In genomic region chr20:10919549-10920140, GRCh38 we compare ENCODE assay signal across 12 cellular contexts.
DNase-seq lines count a peak whose midpoint lies in the region; ATAC-seq and TF ChIP-seq lines count a peak whose summit lies in the region.
"Had no signal": no experiment of that assay in that cellular context is flagged by ENCODE, and none has a peak within 500 bp of the region (broad histone marks: within the 10 kb centered on the region; RNA-seq: fewer than 3 reads in every experiment).

No MANE protein-coding gene starts in this region.

- peak; percentile 70 for ATAC-seq in thoracic aorta (ENCODE audit: insufficient number of reproducible peaks, low FRiP score, low read depth)
- ATAC-seq: activated naive CD4-positive, alpha-beta T cell treated with anti-CD3 and anti-CD28 coated beads, Interleukin-2, amount 50 U/mL, for 72 hours had no signal

- H3K27ac ChIP-seq in ascending aorta (peak overlapping the region; percentile 68 to 80), thoracic aorta (peak overlapping the region; percentile 67 to 75)

- H3K4me3 Mint-ChIP-seq in HFFc6, result no peak overlapping the region; the same call in 1 of the 2 replicates
- H3K4me3 Mint-ChIP-seq in T-helper 2 cell treated with Interferon-gamma antibody and Interleukin-4, amounts not matched to agents 5 μg/mL and 100 μg/mL, for 36 hours, result no peak overlapping the region

- peaks cover 7% of the 10 kb centered on the region for H3K9me3 Mint-ChIP-seq in HFFc6
- H3K9me3 Mint-ChIP-seq in T-helper 2 cell treated with Interferon-gamma antibody and Interleukin-4, amounts not matched to agents 5 μg/mL and 100 μg/mL, for 36 hours, result peaks cover 13% of the 10 kb centered on the region

- TF ChIP-seq CTCF in HFFc6 (IDR thresholded peaks at IDR 0.05) (no peak), ascending aorta (IDR thresholded peaks at IDR 0.05) (no peak), thoracic aorta (IDR thresholded peaks at IDR 0.05) (no peak)

- H3K4me1 ChIP-seq in ascending aorta (peaks cover 0 to 19% of the 10 kb centered on the region in 2 donors), thoracic aorta (ENCODE audit: control insufficient read depth in 1 of 2, low read depth in 2 of 2) (peaks cover 39 to 57% of the 10 kb centered on the region in 2 donors)

- H3K4me3 ChIP-seq in ascending aorta, result no peak overlapping the region
- peak overlapping the region; percentile 31 for H3K4me3 ChIP-seq in thoracic aorta
- H3K4me3 ChIP-seq: smooth muscle cell had no signal

- peaks cover 45% of the 10 kb centered on the region for H3K4me1 Mint-ChIP-seq in HFFc6 (ENCODE audit: low read depth)
- H3K4me1 Mint-ChIP-seq in T-helper 2 cell treated with Interferon-gamma antibody and Interleukin-4, amounts not matched to agents 5 μg/mL and 100 μg/mL, for 36 hours (ENCODE audit: low read depth), result no peaks in the 10 kb centered on the region

- H3K27ac Mint-ChIP-seq in HFFc6, result no peak overlapping the region
- no peak overlapping the region for H3K27ac Mint-ChIP-seq in T-helper 2 cell treated with Interferon-gamma antibody and Interleukin-4, amounts not matched to agents 5 μg/mL and 100 μg/mL, for 36 hours
- H3K27ac Mint-ChIP-seq: activated naive CD4-positive, alpha-beta T cell treated with anti-CD3 and anti-CD28 coated beads, Interleukin-2, amount 50 U/mL, for 72 hours had no signal

- no peaks in the 10 kb centered on the region for H3K9me3 ChIP-seq in ascending aorta
- no peaks in the 10 kb centered on the region for H3K9me3 ChIP-seq in thoracic aorta

- peaks cover 7% of the 10 kb centered on the region for H3K27me3 Mint-ChIP-seq in HFFc6 (ENCODE audit: insufficient read depth)
- no peaks in the 10 kb centered on the region for H3K27me3 Mint-ChIP-seq in T-helper 2 cell treated with Interferon-gamma antibody and Interleukin-4, amounts not matched to agents 5 μg/mL and 100 μg/mL, for 36 hours (ENCODE audit: low read depth)

- peak; percentile 16 for DNase-seq in HFFc6
- DNase-seq in ascending aorta (ENCODE audit: low spot score in 2 of 2), result peak in 1 of 2 donors; percentile 74
- peak; percentile 58 for DNase-seq in glomerular visceral epithelial cell (ENCODE audit: extremely low spot score)
- peak; percentile 43 for DNase-seq in thoracic aorta (ENCODE audit: low spot score)
- no peak for DNase-seq in T-helper 2 cell treated with Interferon-gamma antibody and Interleukin-4, amounts not matched to agents 5 μg/mL and 100 μg/mL, for 36 hours (ENCODE audit: low spot score)
- no peak for DNase-seq in NOMO-1 (lab: John Stamatoyannopoulos, UW; ENCODE audit: unreplicated experiment in 2 of 2)
- DNase-seq in NCI-H187 (lab: John Stamatoyannopoulos, UW), result no peak
- DNase-seq: COR-L47; NCI-H1436; NK-92 treated with Interleukin-12 subunit alpha and Interleukin-12 subunit beta, amount 100 ng/mL, for 24 hours had no signal

- H3K36me3 Mint-ChIP-seq in HFFc6 (ENCODE audit: low read depth), result no peaks in the 10 kb centered on the region
- H3K36me3 Mint-ChIP-seq in T-helper 2 cell treated with Interferon-gamma antibody and Interleukin-4, amounts not matched to agents 5 μg/mL and 100 μg/mL, for 36 hours (ENCODE audit: low read depth), result no peaks in the 10 kb centered on the region

- no peaks in the 10 kb centered on the region for H3K27me3 ChIP-seq in ascending aorta
- H3K27me3 ChIP-seq in thoracic aorta (replicated peaks; ENCODE audit: insufficient read depth), result no peaks in the 10 kb centered on the region

- H3K36me3 ChIP-seq in ascending aorta (no peaks in the 10 kb centered on the region), thoracic aorta (no peaks in the 10 kb centered on the region)

- intact Hi-C loops in ascending aorta (cut with DNase I), result loop anchor here (5.0 to 10.0 kb wide), 5 partner anchors 63 to 365 kb away; partner anchors contain the start of gene JAG1

Comparison
In these comparisons a context has a peak if more than half of its experiments do, and no peak if none do; other contexts are left out.
1. DNase-seq: peak in HFFc6 (single experiment), glomerular visceral epithelial cell (single experiment) and thoracic aorta (single experiment); none in T-helper 2 cell treated with Interferon-gamma antibody and Interleukin-4, amounts not matched to agents 5 μg/mL and 100 μg/mL, for 36 hours (single experiment), NOMO-1 (0 of 2) and NCI-H187 (0 of 2).